16 cellular contexts compared by ENCODE assay signal in genomic region chr13:77733674-77734073, GRCh38. TPM values are rescaled to one million over a fixed set of nuclear protein-coding genes. Genes with fewer than 3 reads are reported as not detected.
"Had no signal": no experiment of that assay in that cellular context is flagged by ENCODE, and none has a peak within 500 bp of the region (broad histone marks: within the 10 kb centered on the region; RNA-seq: fewer than 3 reads in every experiment).

No MANE protein-coding gene starts in this region.

- H3K9me3 Mint-ChIP-seq: activated T-cell treated with anti-CD3 and anti-CD28 coated beads, Interleukin-2, amount 50 U/mL, for 24 hours; neural crest cell; T-helper 2 cell treated with Interferon-gamma antibody and Interleukin-4, amounts not matched to agents 5 μg/mL and 100 μg/mL, for 36 hours had no signal

- H3K4me1 ChIP-seq: breast epithelium had no signal

- H3K4me3 Mint-ChIP-seq: activated naive CD8-positive, alpha-beta T cell; activated T-cell treated with anti-CD3 and anti-CD28 coated beads, Interleukin-2, amount 50 U/mL, for 24 hours; neural crest cell; T-helper 2 cell treated with Interferon-gamma antibody and Interleukin-4, amounts not matched to agents 5 μg/mL and 100 μg/mL, for 36 hours had no signal

- H3K36me3 ChIP-seq: breast epithelium, gastrocnemius medialis, thoracic aorta had no signal

- H3K27ac ChIP-seq: breast epithelium, gastrocnemius medialis, thoracic aorta had no signal

- H3K27ac Mint-ChIP-seq: activated naive CD8-positive, alpha-beta T cell; activated T-cell treated with anti-CD3 and anti-CD28 coated beads, Interleukin-2, amount 50 U/mL, for 24 hours; T-helper 2 cell treated with Interferon-gamma antibody and Interleukin-4, amounts not matched to agents 5 μg/mL and 100 μg/mL, for 36 hours had no signal

- H3K27me3 Mint-ChIP-seq: activated naive CD8-positive, alpha-beta T cell; activated T-cell treated with anti-CD3 and anti-CD28 coated beads, Interleukin-2, amount 50 U/mL, for 24 hours had no signal

- H3K27me3 ChIP-seq: breast epithelium, gastrocnemius medialis had no signal

- H3K9me3 ChIP-seq: breast epithelium, gastrocnemius medialis, thoracic aorta had no signal

- ATAC-seq: activated CD4-positive, CD25-positive, alpha-beta regulatory T cell treated with anti-CD3 and anti-CD28 coated beads, Interleukin-2, amount 50 U/mL, for 24 hours; gastrocnemius medialis; stimulated activated naive CD8-positive, alpha-beta T cell treated with anti-CD3 and anti-CD28 coated beads, Interleukin-15, Interleukin-2, amounts not matched to agents 100 U/mL and 50 U/mL, for 24 hours had no signal

- DNase-seq: activated CD4-positive, alpha-beta T cell treated with anti-CD3 and anti-CD28 coated beads, Interleukin-2, amount 50 U/mL, for 4 hours; activated effector memory CD4-positive, alpha-beta T cell treated with anti-CD3 and anti-CD28 coated beads, Interleukin-2, amount 50 U/mL, for 16 hours; activated T-cell treated with anti-CD3 and anti-CD28 coated beads, Interleukin-2, amount 50 U/mL, for 24 hours; aorta; effector CD8-positive, alpha-beta T cell; gastrocnemius medialis; stimulated activated CD4-positive, alpha-beta T cell treated with anti-CD3 and anti-CD28 coated beads, Interleukin-4, amount 100 ng/mL, for 1 hour; stimulated activated CD8-positive, alpha-beta memory T cell treated with anti-CD3 and anti-CD28 coated beads, Interleukin-4, amount 100 ng/mL, for 48 hours; stimulated activated naive CD8-positive, alpha-beta T cell treated with anti-CD3 and anti-CD28 coated beads, Interleukin-15, Interleukin-2, amounts not matched to agents 100 U/mL and 50 U/mL, for 24 hours had no signal

- H3K4me3 ChIP-seq: breast epithelium, gastrocnemius medialis, thoracic aorta had no signal

RNA-seq across cellular contexts. Expression of gene SLAIN1, which starts 36.2 kb away (rescaled TPM):
- total RNA-seq: osteocyte had no signal
